Comparison of ENCODE assay signal across 2 cellular contexts in genomic region chr1:161046574-161047167, GRCh38.
TF ChIP-seq lines count a peak whose summit lies in the region.

No MANE protein-coding gene starts in this region.

TF ChIP-seq in GM23338, 12 proteins besides CTCF, POLR2A, EP300 and RAD21:
- TF ChIP-seq ZNF114 (CRISPR knock-in tag; IDR thresholded peaks at IDR 0.05) (no peak), NANOG (IDR thresholded peaks at IDR 0.05; ENCODE audit: borderline replicate concordance) (no peak), JUNB (IDR thresholded peaks at IDR 0.05; ENCODE audit: unreplicated experiment) (no peak), STAT1 (IDR thresholded peaks at IDR 0.05; ENCODE audit: unreplicated experiment) (no peak), ZNF331 (CRISPR knock-in tag; IDR thresholded peaks at IDR 0.05; ENCODE audit: low read depth) (no peak), EZH2 (IDR thresholded peaks at IDR 0.05; ENCODE audit: low read depth, unreplicated experiment) (no peak), EZH2phosphoT487 (IDR thresholded peaks at IDR 0.05; ENCODE audit: unreplicated experiment) (no peak)
- TF ChIP-seq, protein P1, sequence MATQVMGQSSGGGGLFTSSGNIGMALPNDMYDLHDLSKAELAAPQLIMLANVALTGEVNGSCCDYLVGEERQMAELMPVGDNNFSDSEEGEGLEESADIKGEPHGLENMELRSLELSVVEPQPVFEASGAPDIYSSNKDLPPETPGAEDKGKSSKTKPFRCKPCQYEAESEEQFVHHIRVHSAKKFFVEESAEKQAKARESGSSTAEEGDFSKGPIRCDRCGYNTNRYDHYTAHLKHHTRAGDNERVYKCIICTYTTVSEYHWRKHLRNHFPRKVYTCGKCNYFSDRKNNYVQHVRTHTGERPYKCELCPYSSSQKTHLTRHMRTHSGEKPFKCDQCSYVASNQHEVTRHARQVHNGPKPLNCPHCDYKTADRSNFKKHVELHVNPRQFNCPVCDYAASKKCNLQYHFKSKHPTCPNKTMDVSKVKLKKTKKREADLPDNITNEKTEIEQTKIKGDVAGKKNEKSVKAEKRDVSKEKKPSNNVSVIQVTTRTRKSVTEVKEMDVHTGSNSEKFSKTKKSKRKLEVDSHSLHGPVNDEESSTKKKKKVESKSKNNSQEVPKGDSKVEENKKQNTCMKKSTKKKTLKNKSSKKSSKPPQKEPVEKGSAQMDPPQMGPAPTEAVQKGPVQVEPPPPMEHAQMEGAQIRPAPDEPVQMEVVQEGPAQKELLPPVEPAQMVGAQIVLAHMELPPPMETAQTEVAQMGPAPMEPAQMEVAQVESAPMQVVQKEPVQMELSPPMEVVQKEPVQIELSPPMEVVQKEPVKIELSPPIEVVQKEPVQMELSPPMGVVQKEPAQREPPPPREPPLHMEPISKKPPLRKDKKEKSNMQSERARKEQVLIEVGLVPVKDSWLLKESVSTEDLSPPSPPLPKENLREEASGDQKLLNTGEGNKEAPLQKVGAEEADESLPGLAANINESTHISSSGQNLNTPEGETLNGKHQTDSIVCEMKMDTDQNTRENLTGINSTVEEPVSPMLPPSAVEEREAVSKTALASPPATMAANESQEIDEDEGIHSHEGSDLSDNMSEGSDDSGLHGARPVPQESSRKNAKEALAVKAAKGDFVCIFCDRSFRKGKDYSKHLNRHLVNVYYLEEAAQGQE (IDR thresholded peaks at IDR 0.05; ENCODE audit: unreplicated experiment): no peak
- TF ChIP-seq, protein P2, sequence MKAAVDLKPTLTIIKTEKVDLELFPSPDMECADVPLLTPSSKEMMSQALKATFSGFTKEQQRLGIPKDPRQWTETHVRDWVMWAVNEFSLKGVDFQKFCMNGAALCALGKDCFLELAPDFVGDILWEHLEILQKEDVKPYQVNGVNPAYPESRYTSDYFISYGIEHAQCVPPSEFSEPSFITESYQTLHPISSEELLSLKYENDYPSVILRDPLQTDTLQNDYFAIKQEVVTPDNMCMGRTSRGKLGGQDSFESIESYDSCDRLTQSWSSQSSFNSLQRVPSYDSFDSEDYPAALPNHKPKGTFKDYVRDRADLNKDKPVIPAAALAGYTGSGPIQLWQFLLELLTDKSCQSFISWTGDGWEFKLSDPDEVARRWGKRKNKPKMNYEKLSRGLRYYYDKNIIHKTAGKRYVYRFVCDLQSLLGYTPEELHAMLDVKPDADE (IDR thresholded peaks at IDR 0.05): no peak

TF ChIP-seq in endothelial cell of umbilical vein, 7 proteins besides CTCF, POLR2A, EP300 and RAD21:
- no peak for TF ChIP-seq MYC (IDR thresholded peaks at IDR 0.05; ENCODE audit: low read depth, low read length)
- TF ChIP-seq EZH2 (IDR thresholded peaks at IDR 0.05; ENCODE audit: borderline replicate concordance, low read depth, low read length, severe bottlenecking): peak; percentile 21
